ENCODE assay signal across 8 cellular contexts in the genomic region with DNA sequence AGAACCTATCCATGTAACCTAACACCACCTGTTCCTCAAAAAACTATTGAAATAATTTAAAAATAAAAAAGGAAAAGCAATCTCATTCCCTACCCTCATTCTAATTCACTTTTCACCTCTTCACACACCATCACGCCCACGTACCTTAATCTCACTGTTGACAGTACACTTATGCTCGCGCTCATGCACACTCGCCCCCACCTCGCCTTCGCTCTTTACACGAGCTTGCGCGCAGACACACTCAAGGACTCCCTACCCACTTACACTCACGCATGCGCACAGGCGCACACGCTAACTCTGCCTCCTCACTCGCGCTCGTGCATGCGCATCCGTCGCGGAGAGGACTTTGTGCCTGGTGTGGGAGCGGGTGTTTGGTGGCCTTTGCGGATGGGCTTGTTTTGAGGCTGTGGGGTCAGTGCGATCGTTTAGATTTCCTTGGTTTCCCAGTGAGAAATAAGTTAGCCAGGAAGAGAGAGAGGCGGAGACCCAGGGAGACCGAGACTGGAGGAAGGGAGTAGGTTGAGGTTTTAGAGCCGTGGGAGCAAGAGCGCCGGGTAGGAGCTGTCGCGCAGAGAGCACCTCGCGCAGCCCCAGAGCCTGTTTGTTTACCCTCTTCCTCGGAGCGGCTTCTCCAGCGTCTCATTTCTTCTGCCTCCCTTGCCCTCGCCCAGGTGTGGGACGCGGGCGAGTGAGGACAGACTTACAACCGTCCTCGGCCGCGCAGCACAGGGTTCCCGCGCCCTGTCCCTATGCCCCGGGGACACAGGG. TPM values are rescaled to one million over a fixed set of nuclear protein-coding genes. Genes with fewer than 3 reads are reported as not detected.
DNase-seq lines count a peak whose midpoint lies in the region; ATAC-seq and TF ChIP-seq lines count a peak whose summit lies in the region.

No MANE protein-coding gene starts in this region.

- peak overlapping the region; percentile 72 for H3K4me3 ChIP-seq in Karpas-422 (ENCODE audit: low read length)
- peak overlapping the region; percentile 81 for H3K4me3 ChIP-seq in SK-N-MC
- peak overlapping the region; percentile 25 to 62 (median 50) for H3K4me3 ChIP-seq in heart left ventricle

- 1 to 2% (median 2%) methylated on average over 41 to 48 of the region's 48 CpGs for WGBS in heart left ventricle, 4 donors

- TF ChIP-seq CTCF in heart left ventricle (IDR thresholded peaks at IDR 0.05) (no peak), type B pancreatic cell (conservative IDR thresholded peaks at IDR 0.05) (no peak)

- no peaks in the 10 kb centered on the region for H3K9me3 ChIP-seq in Karpas-422 (ENCODE audit: low read length)
- H3K9me3 ChIP-seq in SK-N-MC (ENCODE audit: low read depth, low read length): no peaks in the 10 kb centered on the region
- no peaks in the 10 kb centered on the region for H3K9me3 ChIP-seq in heart left ventricle

- H3K4me1 ChIP-seq in Karpas-422 (ENCODE audit: low read length) (peaks cover 65% of the 10 kb centered on the region), heart left ventricle (peaks cover 0 to 24% (median 9%) of the 10 kb centered on the region in 12 donors)

- H3K27ac ChIP-seq in Karpas-422 (ENCODE audit: low read length) (peak overlapping the region; percentile 43), SK-N-MC (no peak overlapping the region), heart left ventricle (peak overlapping the region in 2 of 12 donors; percentile 4 to 5)

- H3K4me1 Mint-ChIP-seq in activated naive CD8-positive, alpha-beta T cell treated with anti-CD3 and anti-CD28 coated beads for 36 hours: peaks cover 27% of the 10 kb centered on the region
- H3K4me1 Mint-ChIP-seq in type B pancreatic cell (ENCODE audit: unreplicated experiment): peaks cover 22% of the 10 kb centered on the region

- H3K27me3 Mint-ChIP-seq in activated naive CD8-positive, alpha-beta T cell treated with anti-CD3 and anti-CD28 coated beads for 36 hours: peaks cover 62% of the 10 kb centered on the region
- peaks cover 92% of the 10 kb centered on the region for H3K27me3 Mint-ChIP-seq in type B pancreatic cell

- H3K27ac Mint-ChIP-seq in activated naive CD8-positive, alpha-beta T cell treated with anti-CD3 and anti-CD28 coated beads for 36 hours: no peak overlapping the region
- H3K27ac Mint-ChIP-seq in type B pancreatic cell: peak overlapping the region; percentile 40

- ATAC-seq in GM21447 (IDR thresholded peaks at IDR 0.05; ENCODE audit: unreplicated experiment): peak; percentile 74
- ATAC-seq in heart left ventricle: peak; percentile 89 to 95 (median 92)

- no peaks in the 10 kb centered on the region for H3K36me3 Mint-ChIP-seq in activated naive CD8-positive, alpha-beta T cell treated with anti-CD3 and anti-CD28 coated beads for 36 hours
- no peaks in the 10 kb centered on the region for H3K36me3 Mint-ChIP-seq in type B pancreatic cell

- H4K20me1 ChIP-seq in Karpas-422 (ENCODE audit: insufficient read depth, low read depth, low read length): no peaks in the 10 kb centered on the region

- DNase-seq in D341Med (ENCODE audit: low spot score): peak; percentile 78
- peak; percentile 93 for DNase-seq in Karpas-422
- DNase-seq in SK-N-MC (ENCODE audit: low read depth, low spot score): no peak
- DNase-seq in activated naive CD8-positive, alpha-beta T cell treated with anti-CD3 and anti-CD28 coated beads for 36 hours: peak; percentile 72
- DNase-seq in heart left ventricle: peak; percentile 71 to 89 (median 84)
- peak; percentile 74 for DNase-seq in pons (ENCODE audit: low spot score)
- DNase-seq in type B pancreatic cell (ENCODE audit: extremely low spot score, unreplicated experiment): no peak

- peak overlapping the region; percentile 96 for H3K4me2 ChIP-seq in Karpas-422 (ENCODE audit: low read depth, low read length, poor library complexity, severe bottlenecking)

- no peaks in the 10 kb centered on the region for H3K9me2 ChIP-seq in Karpas-422 (replicated peaks; ENCODE audit: insufficient read depth, low read length)

- peak overlapping the region; percentile 85 for H3K4me3 Mint-ChIP-seq in activated naive CD8-positive, alpha-beta T cell treated with anti-CD3 and anti-CD28 coated beads for 36 hours
- peak overlapping the region; percentile 90 for H3K4me3 Mint-ChIP-seq in type B pancreatic cell

- intact Hi-C loops in heart left ventricle (cut with DNase I): no loop called here

- no peak for TF ChIP-seq POLR2A in heart left ventricle (IDR thresholded peaks at IDR 0.05)

- no peaks in the 10 kb centered on the region for H3K27me3 ChIP-seq in Karpas-422 (ENCODE audit: low read length)
- H3K27me3 ChIP-seq in heart left ventricle: peaks cover 23 to 61% (median 48%) of the 10 kb centered on the region in 9 donors

- H2AFZ ChIP-seq in Karpas-422 (ENCODE audit: low read length): peak overlapping the region; percentile 97

- peaks cover 4% of the 10 kb centered on the region; the same call in 1 of the 2 replicates for H3K79me2 ChIP-seq in Karpas-422 (ENCODE audit: low read length)

- H3K36me3 ChIP-seq in Karpas-422 (ENCODE audit: insufficient read depth, low read length) (no peaks in the 10 kb centered on the region; the same call in 1 of the 2 replicates), SK-N-MC (ENCODE audit: insufficient read depth, low read length) (no peaks in the 10 kb centered on the region), heart left ventricle (no peaks in the 10 kb centered on the region)

- H3K9me3 Mint-ChIP-seq in activated naive CD8-positive, alpha-beta T cell treated with anti-CD3 and anti-CD28 coated beads for 36 hours: no peaks in the 10 kb centered on the region
- no peaks in the 10 kb centered on the region for H3K9me3 Mint-ChIP-seq in type B pancreatic cell

- H3K9ac ChIP-seq in Karpas-422 (ENCODE audit: low read length) (peak overlapping the region; percentile 76), SK-N-MC (ENCODE audit: insufficient read length) (peak overlapping the region; percentile 41)

RNA-seq across cellular contexts. Expression of gene GSX2, which starts 8.1 kb away (rescaled TPM):
- 9.5 and 23.9 TPM in 2 replicates for total RNA-seq in Karpas-422 (2014; rRNA removed; shearing (Covaris generic); ENCODE audit: low replicate concordance)
- not detected for total RNA-seq in activated naive CD8-positive, alpha-beta T cell treated with anti-CD3 and anti-CD28 coated beads for 36 hours
- not detected for total RNA-seq in heart left ventricle
- polyA plus RNA-seq in heart left ventricle: under 1 TPM in 1 of 2 donors, not detected in 1; 0.04 TPM
- 5.6 TPM in 1 of 2 replicates, not detected in the other for total RNA-seq in type B pancreatic cell (ENCODE audit: low replicate concordance)

RNA-seq across cellular contexts. Expression of gene CHIC2, which starts 27.4 kb away (rescaled TPM):
- total RNA-seq in Karpas-422 (2014; rRNA removed; shearing (Covaris generic); ENCODE audit: low replicate concordance): 103 and 116 TPM in 2 replicates
- 10 to 100 TPM; 21.2 to 22.5 TPM for total RNA-seq in activated naive CD8-positive, alpha-beta T cell treated with anti-CD3 and anti-CD28 coated beads for 36 hours
- total RNA-seq in heart left ventricle (10 to 100 TPM in 6 of 9 donors, 1 to 10 TPM in 3; 5.5 to 17.3 (median 11.2) TPM), type B pancreatic cell (ENCODE audit: low replicate concordance) (16.5 and 22.2 TPM in 2 replicates)
- 10 to 100 TPM in 1 of 2 donors, 1 to 10 TPM in 1; 5.9 to 17.8 TPM for polyA plus RNA-seq in heart left ventricle

Comparison
In these comparisons a context has a peak if more than half of its experiments do, and no peak if none do; other contexts are left out.
1. DNase-seq: peak in D341Med (single experiment), Karpas-422 (single experiment), activated naive CD8-positive, alpha-beta T cell treated with anti-CD3 and anti-CD28 coated beads for 36 hours (single experiment), heart left ventricle (5 of 5) and pons (single experiment); none in SK-N-MC (single experiment) and type B pancreatic cell (single experiment).
2. Peak in every context shown above with its lines, with median percentiles within 50 percentile points of each other: H3K4me3 ChIP-seq.